Comparison of ENCODE assay signal across 9 cellular contexts in genomic region chr3:149180057-149180573, GRCh38. TPM values are rescaled to one million over a fixed set of nuclear protein-coding genes. Genes with fewer than 3 reads are reported as not detected.
DNase-seq lines count a peak whose midpoint lies in the region; ATAC-seq and TF ChIP-seq lines count a peak whose summit lies in the region.
"Had no signal": no experiment of that assay in that cellular context is flagged by ENCODE, and none has a peak within 500 bp of the region (broad histone marks: within the 10 kb centered on the region; RNA-seq: fewer than 3 reads in every experiment).

No MANE protein-coding gene starts in this region.

- H3K9me3 ChIP-seq in OCI-LY7 (ENCODE audit: low read length): no peaks in the 10 kb centered on the region

- no peak overlapping the region for H2AFZ ChIP-seq in OCI-LY7 (ENCODE audit: low read length)

- no peaks in the 10 kb centered on the region for H3K4me1 ChIP-seq in OCI-LY7 (ENCODE audit: insufficient read depth, low read length, poor library complexity, severe bottlenecking)

- no peaks in the 10 kb centered on the region for H3K27me3 Mint-ChIP-seq in activated CD4-positive, alpha-beta T cell treated with anti-CD3 and anti-CD28 coated beads, Interleukin-2, amount 10 ng/mL, durations not matched to agents 7 days and 5 days
- no peaks in the 10 kb centered on the region for H3K27me3 Mint-ChIP-seq in activated CD4-positive, alpha-beta memory T cell treated with anti-CD3 and anti-CD28 coated beads for 36 hours
- H3K27me3 Mint-ChIP-seq: naive B cell had no signal

- peak; percentile 92 for DNase-seq in GM03348 (ENCODE audit: low spot score)
- DNase-seq in RWPE1 (ENCODE audit: low spot score): peak; percentile 92
- DNase-seq in fibroblast of villous mesenchyme (ENCODE audit: low read depth): peak; percentile 98
- peak; percentile 100 for DNase-seq in renal cortical epithelial cell (ENCODE audit: low read depth)
- DNase-seq in OCI-LY7 (ENCODE audit: low spot score): no peak
- DNase-seq in activated CD4-positive, alpha-beta T cell treated with anti-CD3 and anti-CD28 coated beads, Interleukin-2, amount 10 ng/mL, durations not matched to agents 7 days and 5 days: no peak
- no peak for DNase-seq in activated CD4-positive, alpha-beta memory T cell treated with anti-CD3 and anti-CD28 coated beads for 36 hours
- DNase-seq: naive B cell had no signal

- POLR2A ChIA-PET in RWPE1 (lab: Yijun Ruan, JAX; ENCODE audit: low non-redundant PET): no interaction called here
- POLR2A ChIA-PET in OCI-LY7 (lab: Charles Lee): interaction anchor here (0.7 to 1.3 kb wide), 3 partner anchors 9 to 209 kb away, joined by 3 read pairs; no protein-coding TSS in a partner anchor
- POLR2A ChIA-PET in activated CD4-positive, alpha-beta T cell treated with anti-CD3 and anti-CD28 coated beads, Interleukin-2, amount 10 ng/mL, durations not matched to agents 7 days and 5 days (lab: Charles Lee): interaction anchor here (0.5 kb wide), 1 partner anchor 15 kb away, joined by 3 read pairs; no protein-coding TSS in a partner anchor
- POLR2A ChIA-PET in activated CD4-positive, alpha-beta memory T cell treated with anti-CD3 and anti-CD28 coated beads for 36 hours (lab: Charles Lee): no interaction called here

- H3K4me3 ChIP-seq in fibroblast of villous mesenchyme (ENCODE audit: low read depth, low read length) (no peak overlapping the region), OCI-LY7 (ENCODE audit: low read depth, low read length, poor library complexity, severe bottlenecking) (no peak overlapping the region)

- H4K20me1 ChIP-seq in OCI-LY7 (ENCODE audit: insufficient read depth, low read length): no peaks in the 10 kb centered on the region

- no peak for ATAC-seq in GM19035 (IDR thresholded peaks at IDR 0.05; ENCODE audit: unreplicated experiment)

- no peaks in the 10 kb centered on the region for H3K79me2 ChIP-seq in OCI-LY7 (ENCODE audit: insufficient read depth, low read depth, low read length)

- peak overlapping the region; percentile 72 for H3K27ac ChIP-seq in RWPE1
- H3K27ac ChIP-seq in OCI-LY7 (ENCODE audit: low read depth, low read length, poor library complexity, severe bottlenecking): no peak overlapping the region

- no peak overlapping the region for H3K27ac Mint-ChIP-seq in activated CD4-positive, alpha-beta T cell treated with anti-CD3 and anti-CD28 coated beads, Interleukin-2, amount 10 ng/mL, durations not matched to agents 7 days and 5 days
- no peak overlapping the region for H3K27ac Mint-ChIP-seq in activated CD4-positive, alpha-beta memory T cell treated with anti-CD3 and anti-CD28 coated beads for 36 hours
- H3K27ac Mint-ChIP-seq: naive B cell had no signal

- TF ChIP-seq CTCF in RWPE1 (conservative IDR thresholded peaks at IDR 0.05; ENCODE audit: low read depth) (no peak), fibroblast of villous mesenchyme (IDR thresholded peaks at IDR 0.05; ENCODE audit: insufficient read depth, low read depth, low read length) (no peak), OCI-LY7 (conservative IDR thresholded peaks at IDR 0.05; ENCODE audit: low read length) (no peak)

- peaks cover 10% of the 10 kb centered on the region for H3K36me3 Mint-ChIP-seq in activated CD4-positive, alpha-beta T cell treated with anti-CD3 and anti-CD28 coated beads, Interleukin-2, amount 10 ng/mL, durations not matched to agents 7 days and 5 days (ENCODE audit: low read depth)
- peaks cover 4% of the 10 kb centered on the region for H3K36me3 Mint-ChIP-seq in activated CD4-positive, alpha-beta memory T cell treated with anti-CD3 and anti-CD28 coated beads for 36 hours

- H3K9me3 Mint-ChIP-seq in activated CD4-positive, alpha-beta T cell treated with anti-CD3 and anti-CD28 coated beads, Interleukin-2, amount 10 ng/mL, durations not matched to agents 7 days and 5 days: no peaks in the 10 kb centered on the region
- H3K9me3 Mint-ChIP-seq in activated CD4-positive, alpha-beta memory T cell treated with anti-CD3 and anti-CD28 coated beads for 36 hours: no peaks in the 10 kb centered on the region
- H3K9me3 Mint-ChIP-seq: naive B cell had no signal

- H3K9me2 ChIP-seq in OCI-LY7 (ENCODE audit: insufficient read depth, low read length): no peaks in the 10 kb centered on the region

- no peak overlapping the region for H3K4me2 ChIP-seq in OCI-LY7 (ENCODE audit: low read length)

- no peak overlapping the region for H3K4me3 Mint-ChIP-seq in activated CD4-positive, alpha-beta T cell treated with anti-CD3 and anti-CD28 coated beads, Interleukin-2, amount 10 ng/mL, durations not matched to agents 7 days and 5 days
- H3K4me3 Mint-ChIP-seq in activated CD4-positive, alpha-beta memory T cell treated with anti-CD3 and anti-CD28 coated beads for 36 hours: no peak overlapping the region
- H3K4me3 Mint-ChIP-seq: naive B cell had no signal

- no peaks in the 10 kb centered on the region; the same call in 1 of the 2 replicates for H3K36me3 ChIP-seq in OCI-LY7 (ENCODE audit: insufficient read depth, low read length)

- peaks cover 2% of the 10 kb centered on the region for H3K4me1 Mint-ChIP-seq in activated CD4-positive, alpha-beta T cell treated with anti-CD3 and anti-CD28 coated beads, Interleukin-2, amount 10 ng/mL, durations not matched to agents 7 days and 5 days
- H3K4me1 Mint-ChIP-seq in activated CD4-positive, alpha-beta memory T cell treated with anti-CD3 and anti-CD28 coated beads for 36 hours (ENCODE audit: low read depth): peaks cover under 1% of the 10 kb centered on the region

- intact Hi-C loops in OCI-LY7 (cut with micrococcal nuclease; ENCODE audit: unreplicated experiment): no loop called here
- intact Hi-C loops in activated CD4-positive, alpha-beta memory T cell treated with anti-CD3 and anti-CD28 coated beads for 36 hours (cut with micrococcal nuclease): no loop called here

- CTCF ChIA-PET in RWPE1 (lab: Yijun Ruan, JAX) (no interaction called here), OCI-LY7 (lab: Charles Lee; ENCODE audit: unreplicated experiment) (no interaction called here)
- CTCF ChIA-PET in activated CD4-positive, alpha-beta T cell treated with anti-CD3 and anti-CD28 coated beads, Interleukin-2, amount 10 ng/mL, durations not matched to agents 7 days and 5 days (lab: Charles Lee): interaction anchor here (0.6 kb wide), 1 partner anchor 367 kb away, joined by 3 read pairs; no protein-coding TSS in a partner anchor
- CTCF ChIA-PET in activated CD4-positive, alpha-beta memory T cell treated with anti-CD3 and anti-CD28 coated beads for 36 hours (lab: Charles Lee): no interaction called here

- BruUV-seq in OCI-LY7 (replicated peaks; lab: Mats Ljungman, UMichigan): no TSS peak

RNA-seq across cellular contexts. Expression of gene CP, which starts 41.5 kb away (rescaled TPM):
- total RNA-seq in fibroblast of villous mesenchyme (under 0.01 TPM in 1 of 2 replicates, not detected in the other), renal cortical epithelial cell (2.4 and 85.8 TPM in 2 replicates), OCI-LY7 (2022) (not detected in 2 replicates)
- not detected in 2 replicates for total RNA-seq in OCI-LY7 (2014; rRNA removed; shearing (Covaris generic))
- not detected for total RNA-seq in activated CD4-positive, alpha-beta T cell treated with anti-CD3 and anti-CD28 coated beads, Interleukin-2, amount 10 ng/mL, durations not matched to agents 7 days and 5 days
- total RNA-seq in activated CD4-positive, alpha-beta memory T cell treated with anti-CD3 and anti-CD28 coated beads for 36 hours: not detected

RNA-seq across cellular contexts. Expression of gene HPS3, which starts 50.7 kb away (rescaled TPM):
- total RNA-seq in fibroblast of villous mesenchyme (30.7 and 31.9 TPM in 2 replicates), renal cortical epithelial cell (37.8 and 45.5 TPM in 2 replicates), OCI-LY7 (2022) (38.8 and 46.3 TPM in 2 replicates)
- total RNA-seq in OCI-LY7 (2014; rRNA removed; shearing (Covaris generic)): 18.5 and 26.2 TPM in 2 replicates
- total RNA-seq in activated CD4-positive, alpha-beta T cell treated with anti-CD3 and anti-CD28 coated beads, Interleukin-2, amount 10 ng/mL, durations not matched to agents 7 days and 5 days: 10 to 100 TPM; 24.8 to 29.4 TPM
- 10 to 100 TPM; 23.0 to 25.2 TPM for total RNA-seq in activated CD4-positive, alpha-beta memory T cell treated with anti-CD3 and anti-CD28 coated beads for 36 hours

Comparison
In these comparisons a context has a peak if more than half of its experiments do, and no peak if none do; other contexts are left out.
1. DNase-seq: peak in GM03348 (single experiment), RWPE1 (single experiment), fibroblast of villous mesenchyme (single experiment) and renal cortical epithelial cell (single experiment); none in OCI-LY7 (single experiment), activated CD4-positive, alpha-beta T cell treated with anti-CD3 and anti-CD28 coated beads, Interleukin-2, amount 10 ng/mL, durations not matched to agents 7 days and 5 days (single experiment) and activated CD4-positive, alpha-beta memory T cell treated with anti-CD3 and anti-CD28 coated beads for 36 hours (single experiment).
2. POLR2A ChIA-PET loops: an anchor here in OCI-LY7 (0.7 to 1.3 kb wide) and activated CD4-positive, alpha-beta T cell treated with anti-CD3 and anti-CD28 coated beads, Interleukin-2, amount 10 ng/mL, durations not matched to agents 7 days and 5 days (0.5 kb wide); none called in RWPE1 and activated CD4-positive, alpha-beta memory T cell treated with anti-CD3 and anti-CD28 coated beads for 36 hours.